ENCODE assay signal across 9 cellular contexts in the genomic region with DNA sequence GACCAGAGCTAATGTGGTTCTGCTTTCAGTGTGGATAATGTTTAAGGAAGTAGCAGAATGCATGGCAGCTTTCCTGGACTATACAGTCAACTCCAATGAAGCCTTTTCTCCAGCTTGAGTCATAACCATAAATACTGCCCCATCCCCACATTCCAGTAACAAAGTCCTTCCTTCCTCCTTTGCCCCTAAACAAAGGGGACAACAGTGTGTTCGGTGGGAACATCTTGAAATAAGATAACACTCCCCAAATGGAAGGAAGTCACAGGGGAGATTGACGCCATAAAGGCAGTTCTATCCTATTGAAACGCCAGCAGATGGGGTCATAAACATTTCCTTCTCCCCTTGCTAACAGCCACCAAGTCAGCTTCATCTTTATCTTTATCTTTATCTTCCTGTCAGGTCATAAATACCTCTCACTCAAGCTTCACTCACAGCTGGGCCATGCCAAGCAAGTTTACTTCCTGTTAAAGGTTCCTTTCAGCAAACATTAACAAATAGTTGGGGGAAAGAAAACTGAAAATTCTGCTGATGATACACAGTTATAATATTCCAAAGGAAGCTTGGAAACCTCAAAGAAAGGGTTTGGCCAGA.
DNase-seq lines count a peak whose midpoint lies in the region; ATAC-seq and TF ChIP-seq lines count a peak whose summit lies in the region.
"Had no signal": no experiment of that assay in that cellular context is flagged by ENCODE, and none has a peak within 500 bp of the region (broad histone marks: within the 10 kb centered on the region; RNA-seq: fewer than 3 reads in every experiment).

No MANE protein-coding gene starts in this region.

- ATAC-seq in upper lobe of right lung: peak; percentile 47
- no peak for ATAC-seq in GM21390 (IDR thresholded peaks at IDR 0.05; ENCODE audit: unreplicated experiment)
- ATAC-seq in HG02885 (IDR thresholded peaks at IDR 0.05; ENCODE audit: poor library complexity, unreplicated experiment): no peak
- ATAC-seq in HG03045 (IDR thresholded peaks at IDR 0.05; ENCODE audit: unreplicated experiment): no peak

- BruUV-seq in mammary epithelial cell (replicated peaks; lab: Mats Ljungman, UMichigan): no TSS peak

- H3K79me2 ChIP-seq in mammary epithelial cell (ENCODE audit: insufficient read depth, low read length): no peaks in the 10 kb centered on the region

- in situ Hi-C loops in mammary epithelial cell (cut with MboI; ENCODE audit: low sequenced_read_pairs in 2 of 2): no loop called here

- TF ChIP-seq CTCF in mammary epithelial cell (conservative IDR thresholded peaks at IDR 0.05 in 1 of 2, IDR thresholded peaks at IDR 0.05 in 1 of 2; ENCODE audit: extremely low read depth in 1 of 2, insufficient read depth in 1 of 2, low read depth in 1 of 2, low read length in 2 of 2) (no peak), breast epithelium (IDR thresholded peaks at IDR 0.05) (no peak), epithelial cell of esophagus (IDR thresholded peaks at IDR 0.05; ENCODE audit: insufficient read depth, low read depth, low read length, missing control alignments) (no peak), upper lobe of right lung (IDR thresholded peaks at IDR 0.05) (no peak)

- WGBS in mammary epithelial cell (ENCODE audit: low coverage, missing lambda C conversion rate): 100% methylated on average over 3 of the region's 3 CpGs

- H2AFZ ChIP-seq in mammary epithelial cell (ENCODE audit: low read depth, low read length): peak overlapping the region; percentile 58

- no peak for TF ChIP-seq POLR2A in breast epithelium (IDR thresholded peaks at IDR 0.05)

- H3K4me3 ChIP-seq in mammary epithelial cell (replicated peaks in 1 of 3; ENCODE audit: insufficient read depth in 1 of 3, low read depth in 2 of 3, low read length in 3 of 3) (no peak overlapping the region), breast epithelium (no peak overlapping the region), epithelial cell of esophagus (ENCODE audit: low read length) (no peak overlapping the region), upper lobe of right lung (no peak overlapping the region)

- no peak overlapping the region for H3K27ac ChIP-seq in mammary epithelial cell (ENCODE audit: insufficient read depth, low read depth, low read length)
- no peak overlapping the region for H3K27ac ChIP-seq in breast epithelium
- H3K27ac ChIP-seq in upper lobe of right lung: no peak overlapping the region

- H3K4me1 ChIP-seq in mammary epithelial cell (ENCODE audit: insufficient read depth, low read length) (peaks cover 42% of the 10 kb centered on the region), breast epithelium (peaks cover 0 to 16% of the 10 kb centered on the region in 2 donors), upper lobe of right lung (peaks cover 20% of the 10 kb centered on the region)

- CTCF ChIA-PET in mammary epithelial cell (lab: Charles Lee; ENCODE audit: low non-redundant PET): interaction anchor here (0.6 kb wide), 1 partner anchor 1817 kb away, joined by 21 read pairs; no protein-coding TSS in a partner anchor

- no peaks in the 10 kb centered on the region for H3K27me3 ChIP-seq in mammary epithelial cell (ENCODE audit: insufficient read depth, low read length)
- H3K27me3 ChIP-seq in breast epithelium: no peaks in the 10 kb centered on the region
- no peaks in the 10 kb centered on the region for H3K27me3 ChIP-seq in upper lobe of right lung

- intact Hi-C loops in mammary epithelial cell (cut with micrococcal nuclease) (no loop called here), breast epithelium (cut with DNase I; ENCODE audit: low total_unique reads) (loop anchor here (10.0 kb wide), 1 partner anchor 221 kb away; no protein-coding TSS in a partner anchor), upper lobe of right lung (cut with DNase I) (no loop called here)

- dilution Hi-C loops in mammary epithelial cell (cut with HindIII; ENCODE audit: low sequenced_read_pairs): loop anchor here (10.0 kb wide), 1 partner anchor 521 kb away; no protein-coding TSS in a partner anchor

- H3K9ac ChIP-seq in mammary epithelial cell (ENCODE audit: insufficient read depth, low read length): no peak overlapping the region

- no peaks in the 10 kb centered on the region for H3K9me3 ChIP-seq in mammary epithelial cell (replicated peaks; ENCODE audit: insufficient read depth, low read length)
- no peaks in the 10 kb centered on the region for H3K9me3 ChIP-seq in breast epithelium
- H3K9me3 ChIP-seq in upper lobe of right lung: no peaks in the 10 kb centered on the region

- H3K36me3 ChIP-seq in mammary epithelial cell (ENCODE audit: insufficient read depth, low read length) (no peaks in the 10 kb centered on the region), breast epithelium (no peaks in the 10 kb centered on the region), upper lobe of right lung (no peaks in the 10 kb centered on the region)

- H4K20me1 ChIP-seq in mammary epithelial cell (ENCODE audit: insufficient read depth, low read length): no peaks in the 10 kb centered on the region

- H3K4me2 ChIP-seq in mammary epithelial cell (ENCODE audit: insufficient read depth, low read depth, low read length): no peak overlapping the region

- DNase-seq in mammary epithelial cell (no peak), breast epithelium (ENCODE audit: low spot score in 2 of 2) (no peak), OCI-M1 (lab: John Stamatoyannopoulos, UW) (peak; percentile 55), epithelial cell of esophagus (ENCODE audit: low read depth) (peak; percentile 18), upper lobe of right lung (no peak)
- DNase-seq: NCI-H1048 had no signal

Comparison
In these comparisons a context has a peak if more than half of its experiments do, and no peak if none do; other contexts are left out.
1. DNase-seq: peak in OCI-M1 (single experiment) and epithelial cell of esophagus (single experiment); none in mammary epithelial cell (single experiment), breast epithelium (0 of 2) and upper lobe of right lung (single experiment).